ENCODE assay signal across 8 cellular contexts in genomic region chr11:86955674-86956522, GRCh38. TPM values are rescaled to one million over a fixed set of nuclear protein-coding genes. Genes with fewer than 3 reads are reported as not detected.
DNase-seq lines count a peak whose midpoint lies in the region; ATAC-seq, FAIRE-seq and TF ChIP-seq lines count a peak whose summit lies in the region.

No MANE protein-coding gene starts in this region.

- no peaks in the 10 kb centered on the region for H3K9me3 ChIP-seq in gastroesophageal sphincter
- no peaks in the 10 kb centered on the region for H3K9me3 ChIP-seq in neural progenitor cell (ENCODE audit: low read depth)

- H3K27ac ChIP-seq in gastroesophageal sphincter (peak overlapping the region; percentile 45 to 96 (median 94)), neural progenitor cell (peak overlapping the region; percentile 76)

- H3K9me3 Mint-ChIP-seq in neural progenitor cell = peaks cover 3% of the 10 kb centered on the region

- H3K36me3 ChIP-seq in gastroesophageal sphincter (peaks cover 0 to 14% of the 10 kb centered on the region in 2 donors), neural progenitor cell (no peaks in the 10 kb centered on the region)

- 0% methylated on average over 8 to 18 of the region's 49 CpGs for WGBS in gastroesophageal sphincter (ENCODE audit: low coverage in 1 of 2), 2 donors

- no peaks in the 10 kb centered on the region for H4K20me1 ChIP-seq in neural progenitor cell (ENCODE audit: low read depth)

- ATAC-seq in GM19328 (IDR thresholded peaks at IDR 0.05; ENCODE audit: unreplicated experiment) (peak; percentile 42), HG03196 (IDR thresholded peaks at IDR 0.05; ENCODE audit: unreplicated experiment) (peak; percentile 45), gastroesophageal sphincter (peak; percentile 86)

- no peak overlapping the region for H3K9ac ChIP-seq in neural progenitor cell

- H3K36me3 Mint-ChIP-seq in neural progenitor cell = peaks cover 16% of the 10 kb centered on the region

- peaks cover 47% of the 10 kb centered on the region for H3K4me1 Mint-ChIP-seq in neural progenitor cell

- H3K4me1 ChIP-seq in gastroesophageal sphincter (peaks cover 0 to 45% (median 18%) of the 10 kb centered on the region in 3 donors), neural progenitor cell (peaks cover 27% of the 10 kb centered on the region)

- peak; percentile 30 to 49 for TF ChIP-seq POLR2A in gastroesophageal sphincter (IDR thresholded peaks at IDR 0.05)

- H3K79me2 ChIP-seq in neural progenitor cell (ENCODE audit: low read depth) = no peaks in the 10 kb centered on the region

- TF ChIP-seq CTCF in D721Med (IDR thresholded peaks at IDR 0.05; ENCODE audit: insufficient read depth, missing control alignments) (no peak), gastroesophageal sphincter (IDR thresholded peaks at IDR 0.05) (peak in 2 of 4 experiments; percentile 8 to 74), neural progenitor cell (IDR thresholded peaks at IDR 0.05) (peak; percentile 30)

- no peaks in the 10 kb centered on the region for H3K27me3 Mint-ChIP-seq in neural progenitor cell (ENCODE audit: insufficient read depth, low read depth)

- DNase-seq in D721Med (ENCODE audit: insufficient read length, low spot score) = peak; percentile 43
- DNase-seq in NCI-H460 (ENCODE audit: extremely low read depth, low read depth) = peak; percentile 86
- DNase-seq in activated naive CD4-positive, alpha-beta T cell treated with anti-CD3 and anti-CD28 coated beads, Interleukin-2, amount 50 U/mL, for 16 hours = peak; percentile 16
- DNase-seq in neural progenitor cell (ENCODE audit: low spot score) = peak; percentile 93
- no peak for DNase-seq in T-helper 9 cell

- H3K4me3 Mint-ChIP-seq in neural progenitor cell = peak overlapping the region; percentile 92

- no peak for TF ChIP-seq EP300 in gastroesophageal sphincter (IDR thresholded peaks at IDR 0.05)

- FAIRE-seq in D721Med (lab: Jason Lieb, UNC) = no peak

- H3K27ac Mint-ChIP-seq in neural progenitor cell = peak overlapping the region; percentile 16

- H3F3A ChIP-seq in neural progenitor cell (ENCODE audit: low read depth) = peaks cover 31% of the 10 kb centered on the region

- H3K27me3 ChIP-seq in gastroesophageal sphincter = no peaks in the 10 kb centered on the region
- peaks cover 16% of the 10 kb centered on the region for H3K27me3 ChIP-seq in neural progenitor cell

- H2AFZ ChIP-seq in neural progenitor cell (replicated peaks) = peak overlapping the region; percentile 98

- peak overlapping the region; percentile 79 for H3K4me2 ChIP-seq in neural progenitor cell

- H3K4me3 ChIP-seq in gastroesophageal sphincter = peak overlapping the region; percentile 96 to 98
- peak overlapping the region; percentile 64 for H3K4me3 ChIP-seq in neural progenitor cell

RNA-seq across cellular contexts. Expression of gene FZD4, which starts 0.7 kb away (rescaled TPM):
- 22.9 and 27.3 TPM in 2 replicates for total RNA-seq in NCI-H460 (2014; rRNA removed; shearing (Covaris generic))
- polyA plus RNA-seq in NCI-H460 (2014; cell fraction: nucleus; rRNA removed) = 10.9 and 12.9 TPM in 2 replicates
- total RNA-seq in gastroesophageal sphincter = 10 to 100 TPM; 33.3 to 42.9 (median 34.6) TPM
- total RNA-seq in neural progenitor cell (ENCODE audit: low replicate concordance) = 5.8 TPM in 2 replicates
